In genomic region chr10:102314801-102315200, GRCh38 we compare ENCODE assay signal across 23 cellular contexts.
"Had no signal": no experiment of that assay in that cellular context is flagged by ENCODE, and none has a peak within 500 bp of the region (broad histone marks: within the 10 kb centered on the region; RNA-seq: fewer than 3 reads in every experiment).

No MANE protein-coding gene starts in this region.

- H3K4me2 ChIP-seq: hepatocyte had no signal

- H3K27me3 Mint-ChIP-seq: naive B cell; stimulated activated naive B cell treated with anti-CD40 and anti-IgM and Interleukin-4, amounts not matched to agents 10 μg/mL and 1 μg/mL and 100 μg/mL, for 72 hours; stimulated activated naive CD8-positive, alpha-beta T cell treated with anti-CD3 and anti-CD28 coated beads, Interleukin-15, amount 100 ng/mL, for 72 hours had no signal

- FAIRE-seq: kidney had no signal

- H3K4me1 ChIP-seq: testis had no signal

- ATAC-seq: left cardiac atrium; lower lobe of right lung; stimulated activated naive B cell treated with anti-CD40 and anti-IgM and Interleukin-4, amounts not matched to agents 10 μg/mL and 1 μg/mL and 100 μg/mL, for 72 hours; stimulated activated naive CD8-positive, alpha-beta T cell treated with anti-CD3 and anti-CD28 coated beads, Interleukin-15, amount 100 ng/mL, for 72 hours; upper lobe of right lung had no signal

- H3K27me3 ChIP-seq: dorsolateral prefrontal cortex, hepatocyte, right atrium auricular region, sigmoid colon, testis, tibial nerve, upper lobe of right lung, vagina had no signal

- H3K27ac ChIP-seq: dorsolateral prefrontal cortex, hepatocyte, left ventricle myocardium inferior, lower lobe of right lung, right atrium auricular region, sigmoid colon, skin epidermis, testis, tibial nerve, upper lobe of right lung, vagina had no signal

- H3K36me3 ChIP-seq: left ventricle myocardium inferior, lower lobe of right lung, right atrium auricular region, sigmoid colon, vagina had no signal

- H2AFZ ChIP-seq: hepatocyte had no signal

- H3K9me3 Mint-ChIP-seq: naive B cell; neural crest cell; stimulated activated naive B cell treated with anti-CD40 and anti-IgM and Interleukin-4, amounts not matched to agents 10 μg/mL and 1 μg/mL and 100 μg/mL, for 72 hours; stimulated activated naive CD8-positive, alpha-beta T cell treated with anti-CD3 and anti-CD28 coated beads, Interleukin-15, amount 100 ng/mL, for 72 hours had no signal

- H3K4me3 ChIP-seq: dorsolateral prefrontal cortex, hepatocyte, left ventricle myocardium inferior, lower lobe of right lung, right atrium auricular region, sigmoid colon, skin epidermis, testis, tibial nerve, upper lobe of right lung, vagina had no signal

- DNase-seq: dorsolateral prefrontal cortex; effector CD8-positive, alpha-beta T cell; foreskin melanocyte; head of caudate nucleus; kidney; left cardiac atrium; left ventricle myocardium inferior; lower lobe of right lung; mesendoderm; naive B cell; sigmoid colon; stimulated activated CD4-positive, alpha-beta T cell treated with anti-CD3 and anti-CD28 coated beads, Interleukin-2, amount 100 ng/mL, for 24 hours; stimulated activated CD4-positive, alpha-beta T cell treated with anti-CD3 and anti-CD28 coated beads, Interleukin-4, amount 100 ng/mL, for 4 hours; stimulated activated naive B cell treated with anti-CD40 and anti-IgM and Interleukin-4, amounts not matched to agents 10 μg/mL and 1 μg/mL and 100 μg/mL, for 72 hours; stimulated activated naive CD8-positive, alpha-beta T cell treated with anti-CD3 and anti-CD28 coated beads, Interleukin-15, amount 100 ng/mL, for 72 hours; testis; upper lobe of right lung had no signal

- H3K9me3 ChIP-seq: left ventricle myocardium inferior, lower lobe of right lung, right atrium auricular region, sigmoid colon, testis, tibial nerve, upper lobe of right lung, vagina had no signal

- H3K27ac Mint-ChIP-seq: stimulated activated naive B cell treated with anti-CD40 and anti-IgM and Interleukin-4, amounts not matched to agents 10 μg/mL and 1 μg/mL and 100 μg/mL, for 72 hours; stimulated activated naive CD8-positive, alpha-beta T cell treated with anti-CD3 and anti-CD28 coated beads, Interleukin-15, amount 100 ng/mL, for 72 hours had no signal

- H3K4me3 Mint-ChIP-seq: naive B cell; neural crest cell; stimulated activated naive B cell treated with anti-CD40 and anti-IgM and Interleukin-4, amounts not matched to agents 10 μg/mL and 1 μg/mL and 100 μg/mL, for 72 hours; stimulated activated naive CD8-positive, alpha-beta T cell treated with anti-CD3 and anti-CD28 coated beads, Interleukin-15, amount 100 ng/mL, for 72 hours had no signal
